36 cellular contexts compared by ENCODE assay signal in genomic region chr10:7008645-7009044, GRCh38.
"Had no signal": no experiment of that assay in that cellular context is flagged by ENCODE, and none has a peak within 500 bp of the region (broad histone marks: within the 10 kb centered on the region; RNA-seq: fewer than 3 reads in every experiment).

No MANE protein-coding gene starts in this region.

- H3K9me3 ChIP-seq: MG63 had no signal

- DNase-seq: Karpas-422, Kasumi-1, MG63, MM.1S, MV-4-11, NCI-H1048, NCI-H1092, NCI-H1092 treated with DMSO at 0.1 percent for 48 hours, NCI-H1105, NCI-H1105 treated with DMSO at 0.1 percent for 48 hours, NCI-H1417, NCI-H1417 treated with DMSO at 0.1 percent for 48 hours, NCI-H1436, NCI-H1436 treated with DMSO at 0.1 percent for 48 hours, NCI-H146, NCI-H1694, NCI-H1694 treated with DMSO at 0.1 percent for 48 hours, NCI-H187, NCI-H187 treated with DMSO at 0.1 percent for 48 hours, NCI-H1930, NCI-H2029, NCI-H2029 treated with DMSO at 0.1 percent for 48 hours, NCI-H2081, NCI-H2081 treated with DMSO at 0.1 percent for 48 hours, NCI-H2107, NCI-H2171, NCI-H2171 treated with DMSO at 0.1 percent for 48 hours, NCI-H2227 treated with DMSO at 0.1 percent for 48 hours, NCI-H226, NCI-H345, NCI-H446, NCI-H446 treated with DMSO at 0.1 percent for 48 hours, NCI-H510A, NCI-H510A treated with DMSO at 0.1 percent for 48 hours, NCI-H524, NCI-H524 treated with DMSO at 0.1 percent for 48 hours had no signal

- H3K4me3 ChIP-seq: MG63 had no signal

- H3K36me3 ChIP-seq: MG63 had no signal
